ENCODE assay signal across 20 cellular contexts in the genomic region with DNA sequence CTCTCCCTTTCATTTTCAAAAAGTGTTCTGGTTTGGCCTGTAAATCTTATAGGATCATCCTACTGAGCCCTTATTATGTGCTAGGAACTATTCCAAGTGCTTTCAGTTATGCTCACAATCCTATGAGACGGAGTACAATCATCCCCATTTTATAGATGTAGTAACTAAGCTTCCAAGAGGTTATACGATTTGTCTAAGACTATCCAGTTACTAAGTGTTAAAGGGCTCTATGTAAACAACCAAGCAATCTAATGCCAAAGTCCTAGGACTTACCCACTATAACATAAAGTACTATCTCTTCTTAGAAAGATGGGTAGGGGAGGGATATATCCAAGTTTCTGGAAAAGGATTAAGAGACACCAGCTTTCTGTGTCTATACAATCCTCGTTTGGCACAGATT.
"Had no signal": no experiment of that assay in that cellular context is flagged by ENCODE, and none has a peak within 500 bp of the region (broad histone marks: within the 10 kb centered on the region; RNA-seq: fewer than 3 reads in every experiment).

No MANE protein-coding gene starts in this region.

- DNase-seq: activated CD4-positive, alpha-beta memory T cell treated with anti-CD3 and anti-CD28 coated beads for 36 hours; activated CD4-positive, alpha-beta T cell treated with anti-CD3 and anti-CD28 coated beads for 1 hour; activated naive CD4-positive, alpha-beta T cell treated with anti-CD3 and anti-CD28 coated beads, Interleukin-2, amount 10 ng/mL, durations not matched to agents 7 days and 5 days; activated T-cell treated with anti-CD3 and anti-CD28 coated beads, Interleukin-2, amount 50 U/mL, for 1 hour; colonic mucosa; hippocampal formation; left lung; natural killer cell; occipital lobe; right cardiac atrium; upper lobe of right lung had no signal

- H3K27ac Mint-ChIP-seq: activated CD4-positive, alpha-beta memory T cell treated with anti-CD3 and anti-CD28 coated beads for 36 hours; activated CD8-positive, alpha-beta memory T cell treated with anti-CD3 and anti-CD28 coated beads, Interleukin-2, amount 10 ng/mL, durations not matched to agents 7 days and 5 days; activated naive CD4-positive, alpha-beta T cell treated with anti-CD3 and anti-CD28 coated beads, Interleukin-2, amount 10 ng/mL, durations not matched to agents 7 days and 5 days; activated T-helper 2 cell treated with anti-CD3 and anti-CD28 coated beads, Interferon-gamma antibody, Interleukin-2, Interleukin-4, amounts not matched to agents 10 μg/mL and 5 μg/mL and 100 μg/mL, durations not matched to agents 14 hours and 24 hours and 36 hours; memory B cell; natural killer cell; progenitor cell of endocrine pancreas; stimulated activated naive CD8-positive, alpha-beta T cell treated with anti-CD3 and anti-CD28 coated beads, Interleukin-15, Interleukin-2, amounts not matched to agents 100 ng/mL and 50 ng/mL, for 24 hours had no signal

- H3K4me1 Mint-ChIP-seq: activated CD8-positive, alpha-beta memory T cell treated with anti-CD3 and anti-CD28 coated beads, Interleukin-2, amount 10 ng/mL, durations not matched to agents 7 days and 5 days; natural killer cell had no signal

- H3K4me1 ChIP-seq: colonic mucosa had no signal

- H3K9me3 Mint-ChIP-seq: activated CD4-positive, alpha-beta memory T cell treated with anti-CD3 and anti-CD28 coated beads for 36 hours; activated naive CD4-positive, alpha-beta T cell treated with anti-CD3 and anti-CD28 coated beads, Interleukin-2, amount 10 ng/mL, durations not matched to agents 7 days and 5 days; activated T-helper 2 cell treated with anti-CD3 and anti-CD28 coated beads, Interferon-gamma antibody, Interleukin-2, Interleukin-4, amounts not matched to agents 10 μg/mL and 5 μg/mL and 100 μg/mL, durations not matched to agents 14 hours and 24 hours and 36 hours; memory B cell; natural killer cell; stimulated activated naive CD8-positive, alpha-beta T cell treated with anti-CD3 and anti-CD28 coated beads, Interleukin-15, Interleukin-2, amounts not matched to agents 100 ng/mL and 50 ng/mL, for 24 hours had no signal

- H3K4me3 Mint-ChIP-seq: activated CD4-positive, alpha-beta memory T cell treated with anti-CD3 and anti-CD28 coated beads for 36 hours; activated CD8-positive, alpha-beta memory T cell treated with anti-CD3 and anti-CD28 coated beads, Interleukin-2, amount 10 ng/mL, durations not matched to agents 7 days and 5 days; activated naive CD4-positive, alpha-beta T cell treated with anti-CD3 and anti-CD28 coated beads, Interleukin-2, amount 10 ng/mL, durations not matched to agents 7 days and 5 days; memory B cell; natural killer cell; stimulated activated naive CD8-positive, alpha-beta T cell treated with anti-CD3 and anti-CD28 coated beads, Interleukin-15, Interleukin-2, amounts not matched to agents 100 ng/mL and 50 ng/mL, for 24 hours had no signal

- H3K36me3 Mint-ChIP-seq: natural killer cell had no signal

- ATAC-seq: activated CD8-positive, alpha-beta memory T cell treated with anti-CD3 and anti-CD28 coated beads, Interleukin-2, amount 10 ng/mL, durations not matched to agents 7 days and 5 days; esophagus mucosa; left lung; natural killer cell; right cardiac atrium; upper lobe of right lung had no signal

- H3K27me3 ChIP-seq: colonic mucosa, left lung, upper lobe of right lung had no signal

- H3K4me3 ChIP-seq: colonic mucosa, left lung, smooth muscle cell, thoracic aorta, upper lobe of right lung had no signal

- H3K27ac ChIP-seq: colonic mucosa, left lung, upper lobe of right lung, VCaP had no signal

- H3K27me3 Mint-ChIP-seq: activated CD4-positive, alpha-beta memory T cell treated with anti-CD3 and anti-CD28 coated beads for 36 hours; activated CD8-positive, alpha-beta memory T cell treated with anti-CD3 and anti-CD28 coated beads, Interleukin-2, amount 10 ng/mL, durations not matched to agents 7 days and 5 days; activated naive CD4-positive, alpha-beta T cell treated with anti-CD3 and anti-CD28 coated beads, Interleukin-2, amount 10 ng/mL, durations not matched to agents 7 days and 5 days; memory B cell; progenitor cell of endocrine pancreas; stimulated activated naive CD8-positive, alpha-beta T cell treated with anti-CD3 and anti-CD28 coated beads, Interleukin-15, Interleukin-2, amounts not matched to agents 100 ng/mL and 50 ng/mL, for 24 hours had no signal

- H3K9me3 ChIP-seq: colonic mucosa, left lung, thoracic aorta, upper lobe of right lung had no signal

- H3K36me3 ChIP-seq: colonic mucosa, left lung had no signal
